Comparison of ENCODE assay signal across 9 cellular contexts in genomic region chr3:185332026-185332735, GRCh38. TPM values are rescaled to one million over a fixed set of nuclear protein-coding genes. Genes with fewer than 3 reads are reported as not detected.
DNase-seq lines count a peak whose midpoint lies in the region; ATAC-seq and TF ChIP-seq lines count a peak whose summit lies in the region.
"Had no signal": no experiment of that assay in that cellular context is flagged by ENCODE, and none has a peak within 500 bp of the region (broad histone marks: within the 10 kb centered on the region; RNA-seq: fewer than 3 reads in every experiment).

No MANE protein-coding gene starts in this region.

- H3K4me3 Mint-ChIP-seq in activated CD4-positive, alpha-beta T cell treated with anti-CD3 and anti-CD28 coated beads, Interleukin-2, amount 10 ng/mL, durations not matched to agents 7 days and 5 days: no peak overlapping the region
- H3K4me3 Mint-ChIP-seq in T-helper 2 cell treated with Interferon-gamma antibody and Interleukin-4, amounts not matched to agents 5 μg/mL and 100 μg/mL, for 36 hours: peak overlapping the region; percentile 56
- H3K4me3 Mint-ChIP-seq: activated naive CD4-positive, alpha-beta T cell treated with anti-CD3 and anti-CD28 coated beads, Interleukin-2, amount 50 U/mL, for 24 hours had no signal

- TF ChIP-seq CTCF in right lobe of liver (IDR thresholded peaks at IDR 0.05) (no peak), coronary artery (IDR thresholded peaks at IDR 0.05) (no peak), right atrium auricular region (IDR thresholded peaks at IDR 0.05) (no peak)

- H3K4me3 ChIP-seq in right lobe of liver: no peak overlapping the region
- H3K4me3 ChIP-seq in coronary artery: no peak overlapping the region
- no peak overlapping the region for H3K4me3 ChIP-seq in right atrium auricular region

- TF ChIP-seq POLR2A in right lobe of liver (IDR thresholded peaks at IDR 0.05): no peak

- peaks cover 2% of the 10 kb centered on the region for H3K27me3 Mint-ChIP-seq in activated CD4-positive, alpha-beta T cell treated with anti-CD3 and anti-CD28 coated beads, Interleukin-2, amount 10 ng/mL, durations not matched to agents 7 days and 5 days
- H3K27me3 Mint-ChIP-seq in T-helper 2 cell treated with Interferon-gamma antibody and Interleukin-4, amounts not matched to agents 5 μg/mL and 100 μg/mL, for 36 hours (ENCODE audit: low read depth): no peaks in the 10 kb centered on the region
- H3K27me3 Mint-ChIP-seq: activated naive CD4-positive, alpha-beta T cell treated with anti-CD3 and anti-CD28 coated beads, Interleukin-2, amount 50 U/mL, for 24 hours had no signal

- ATAC-seq in HG02610 (IDR thresholded peaks at IDR 0.05; ENCODE audit: unreplicated experiment): peak; percentile 97
- ATAC-seq in right lobe of liver: peak; percentile 47 to 60 (median 58)

- POLR2A ChIA-PET in activated CD4-positive, alpha-beta T cell treated with anti-CD3 and anti-CD28 coated beads, Interleukin-2, amount 10 ng/mL, durations not matched to agents 7 days and 5 days (lab: Charles Lee): no interaction called here

- no peaks in the 10 kb centered on the region for H3K36me3 Mint-ChIP-seq in activated CD4-positive, alpha-beta T cell treated with anti-CD3 and anti-CD28 coated beads, Interleukin-2, amount 10 ng/mL, durations not matched to agents 7 days and 5 days (ENCODE audit: low read depth)
- H3K36me3 Mint-ChIP-seq in T-helper 2 cell treated with Interferon-gamma antibody and Interleukin-4, amounts not matched to agents 5 μg/mL and 100 μg/mL, for 36 hours (ENCODE audit: low read depth): no peaks in the 10 kb centered on the region
- H3K36me3 Mint-ChIP-seq: activated naive CD4-positive, alpha-beta T cell treated with anti-CD3 and anti-CD28 coated beads, Interleukin-2, amount 50 U/mL, for 24 hours had no signal

- H3K27ac Mint-ChIP-seq in activated CD4-positive, alpha-beta T cell treated with anti-CD3 and anti-CD28 coated beads, Interleukin-2, amount 10 ng/mL, durations not matched to agents 7 days and 5 days: peak overlapping the region; percentile 60
- H3K27ac Mint-ChIP-seq in T-helper 2 cell treated with Interferon-gamma antibody and Interleukin-4, amounts not matched to agents 5 μg/mL and 100 μg/mL, for 36 hours: peak overlapping the region; percentile 65
- H3K27ac Mint-ChIP-seq: activated naive CD4-positive, alpha-beta T cell treated with anti-CD3 and anti-CD28 coated beads, Interleukin-2, amount 50 U/mL, for 24 hours had no signal

- CTCF ChIA-PET in activated CD4-positive, alpha-beta T cell treated with anti-CD3 and anti-CD28 coated beads, Interleukin-2, amount 10 ng/mL, durations not matched to agents 7 days and 5 days (lab: Charles Lee): interaction anchor here (1.2 kb wide), 1 partner anchor 24 kb away, joined by 3 read pairs; no protein-coding TSS in a partner anchor

- no peak for DNase-seq in activated CD4-positive, alpha-beta T cell treated with anti-CD3 and anti-CD28 coated beads, Interleukin-2, amount 10 ng/mL, durations not matched to agents 7 days and 5 days
- no peak for DNase-seq in activated CD4-positive, alpha-beta T cell treated with anti-CD3 and anti-CD28 coated beads, Interleukin-2, amount 50 U/mL, for 48 hours
- DNase-seq in NAMALWA (ENCODE audit: low spot score) (peak; percentile 67), right lobe of liver (no peak), coronary artery (ENCODE audit: low spot score) (no peak), right atrium auricular region (ENCODE audit: low spot score) (no peak)
- DNase-seq in T-helper 2 cell treated with Interferon-gamma antibody and Interleukin-4, amounts not matched to agents 5 μg/mL and 100 μg/mL, for 36 hours (ENCODE audit: low spot score): no peak

- whole genome bisulfite sequencing in right lobe of liver (ENCODE audit: insufficient coverage, low coverage, low lambda C conversion rate, missing lambda C conversion rate): 4% methylated on average over 3 of the region's 3 CpGs

- peaks cover 0 to 27% (median 2%) of the 10 kb centered on the region in 4 donors for H3K4me1 ChIP-seq in right lobe of liver
- no peaks in the 10 kb centered on the region for H3K4me1 ChIP-seq in right atrium auricular region

- H3K9me3 Mint-ChIP-seq in activated CD4-positive, alpha-beta T cell treated with anti-CD3 and anti-CD28 coated beads, Interleukin-2, amount 10 ng/mL, durations not matched to agents 7 days and 5 days: no peaks in the 10 kb centered on the region
- no peaks in the 10 kb centered on the region for H3K9me3 Mint-ChIP-seq in T-helper 2 cell treated with Interferon-gamma antibody and Interleukin-4, amounts not matched to agents 5 μg/mL and 100 μg/mL, for 36 hours
- H3K9me3 Mint-ChIP-seq: activated naive CD4-positive, alpha-beta T cell treated with anti-CD3 and anti-CD28 coated beads, Interleukin-2, amount 50 U/mL, for 24 hours had no signal

- intact Hi-C loops in right lobe of liver (cut with DNase I): no loop called here

- H3K9me3 ChIP-seq in right lobe of liver (no peaks in the 10 kb centered on the region), right atrium auricular region (no peaks in the 10 kb centered on the region)

- no peaks in the 10 kb centered on the region for H3K27me3 ChIP-seq in right lobe of liver
- no peaks in the 10 kb centered on the region for H3K27me3 ChIP-seq in right atrium auricular region

- peak overlapping the region; percentile 11 to 35 (median 23) for H3K27ac ChIP-seq in right lobe of liver
- H3K27ac ChIP-seq in coronary artery: no peak overlapping the region
- H3K27ac ChIP-seq in right atrium auricular region: no peak overlapping the region

- no peaks in the 10 kb centered on the region for H3K36me3 ChIP-seq in right lobe of liver
- H3K36me3 ChIP-seq in right atrium auricular region: no peaks in the 10 kb centered on the region

- peaks cover 18% of the 10 kb centered on the region for H3K4me1 Mint-ChIP-seq in activated CD4-positive, alpha-beta T cell treated with anti-CD3 and anti-CD28 coated beads, Interleukin-2, amount 10 ng/mL, durations not matched to agents 7 days and 5 days
- peaks cover 18% of the 10 kb centered on the region for H3K4me1 Mint-ChIP-seq in T-helper 2 cell treated with Interferon-gamma antibody and Interleukin-4, amounts not matched to agents 5 μg/mL and 100 μg/mL, for 36 hours (ENCODE audit: low read depth)

RNA-seq across cellular contexts. Expression of gene MAP3K13, which starts 30.8 kb away (rescaled TPM):
- 10 to 100 TPM; 10.2 to 13.1 TPM for total RNA-seq in activated CD4-positive, alpha-beta T cell treated with anti-CD3 and anti-CD28 coated beads, Interleukin-2, amount 10 ng/mL, durations not matched to agents 7 days and 5 days
- total RNA-seq in right lobe of liver: 10 to 100 TPM; 14.1 to 30.9 (median 24.1) TPM
- total RNA-seq in right atrium auricular region: 10 to 100 TPM in 1 of 2 donors, 1 to 10 TPM in 1; 9.4 to 12.6 TPM

Comparison
In these comparisons a context has a peak if more than half of its experiments do, and no peak if none do; other contexts are left out.
1. H3K27ac ChIP-seq: peak in right lobe of liver (3 of 3); none in coronary artery (0 of 2) and right atrium auricular region (0 of 2).